Comparison of ENCODE assay signal across 1 cellular context in the genomic region with DNA sequence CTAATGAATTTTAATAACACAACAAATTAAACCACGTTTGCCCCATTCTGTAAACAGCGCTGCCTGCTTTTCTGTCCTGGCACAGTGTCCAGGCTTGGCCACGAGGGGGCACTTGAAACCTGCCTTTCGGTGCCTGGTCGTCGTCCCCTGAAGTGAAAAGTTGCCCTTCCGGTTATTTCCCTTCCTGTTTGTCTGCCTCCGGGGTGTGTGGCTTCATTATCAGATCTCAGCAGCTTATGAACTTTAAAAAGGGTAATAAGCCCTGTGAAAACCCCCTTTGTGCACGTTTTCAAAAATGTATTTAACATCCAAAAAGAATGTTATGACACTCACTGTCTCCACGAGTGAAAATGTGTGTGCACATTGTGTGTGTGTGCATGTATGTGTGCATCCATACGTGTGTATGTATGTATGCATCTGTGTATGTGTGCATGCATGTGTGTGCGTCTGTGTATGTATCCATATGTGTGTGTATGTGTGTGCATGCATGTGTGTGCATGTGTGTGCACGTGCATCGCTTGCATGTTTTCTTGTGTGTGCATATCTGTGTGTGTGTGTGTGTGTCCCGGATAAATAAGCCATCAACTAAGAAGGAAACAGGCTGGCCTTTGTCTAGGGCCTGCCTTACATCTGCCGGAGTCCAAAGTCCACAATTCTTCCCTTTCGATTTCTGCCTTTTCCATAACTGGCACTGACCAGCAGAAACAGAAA.
TF ChIP-seq lines count a peak whose summit lies in the region.

No MANE protein-coding gene starts in this region.

TF ChIP-seq in HEK293, 187 proteins besides CTCF, POLR2A, EP300 and RAD21 (continued from another document):
- TF ChIP-seq, protein P1, sequence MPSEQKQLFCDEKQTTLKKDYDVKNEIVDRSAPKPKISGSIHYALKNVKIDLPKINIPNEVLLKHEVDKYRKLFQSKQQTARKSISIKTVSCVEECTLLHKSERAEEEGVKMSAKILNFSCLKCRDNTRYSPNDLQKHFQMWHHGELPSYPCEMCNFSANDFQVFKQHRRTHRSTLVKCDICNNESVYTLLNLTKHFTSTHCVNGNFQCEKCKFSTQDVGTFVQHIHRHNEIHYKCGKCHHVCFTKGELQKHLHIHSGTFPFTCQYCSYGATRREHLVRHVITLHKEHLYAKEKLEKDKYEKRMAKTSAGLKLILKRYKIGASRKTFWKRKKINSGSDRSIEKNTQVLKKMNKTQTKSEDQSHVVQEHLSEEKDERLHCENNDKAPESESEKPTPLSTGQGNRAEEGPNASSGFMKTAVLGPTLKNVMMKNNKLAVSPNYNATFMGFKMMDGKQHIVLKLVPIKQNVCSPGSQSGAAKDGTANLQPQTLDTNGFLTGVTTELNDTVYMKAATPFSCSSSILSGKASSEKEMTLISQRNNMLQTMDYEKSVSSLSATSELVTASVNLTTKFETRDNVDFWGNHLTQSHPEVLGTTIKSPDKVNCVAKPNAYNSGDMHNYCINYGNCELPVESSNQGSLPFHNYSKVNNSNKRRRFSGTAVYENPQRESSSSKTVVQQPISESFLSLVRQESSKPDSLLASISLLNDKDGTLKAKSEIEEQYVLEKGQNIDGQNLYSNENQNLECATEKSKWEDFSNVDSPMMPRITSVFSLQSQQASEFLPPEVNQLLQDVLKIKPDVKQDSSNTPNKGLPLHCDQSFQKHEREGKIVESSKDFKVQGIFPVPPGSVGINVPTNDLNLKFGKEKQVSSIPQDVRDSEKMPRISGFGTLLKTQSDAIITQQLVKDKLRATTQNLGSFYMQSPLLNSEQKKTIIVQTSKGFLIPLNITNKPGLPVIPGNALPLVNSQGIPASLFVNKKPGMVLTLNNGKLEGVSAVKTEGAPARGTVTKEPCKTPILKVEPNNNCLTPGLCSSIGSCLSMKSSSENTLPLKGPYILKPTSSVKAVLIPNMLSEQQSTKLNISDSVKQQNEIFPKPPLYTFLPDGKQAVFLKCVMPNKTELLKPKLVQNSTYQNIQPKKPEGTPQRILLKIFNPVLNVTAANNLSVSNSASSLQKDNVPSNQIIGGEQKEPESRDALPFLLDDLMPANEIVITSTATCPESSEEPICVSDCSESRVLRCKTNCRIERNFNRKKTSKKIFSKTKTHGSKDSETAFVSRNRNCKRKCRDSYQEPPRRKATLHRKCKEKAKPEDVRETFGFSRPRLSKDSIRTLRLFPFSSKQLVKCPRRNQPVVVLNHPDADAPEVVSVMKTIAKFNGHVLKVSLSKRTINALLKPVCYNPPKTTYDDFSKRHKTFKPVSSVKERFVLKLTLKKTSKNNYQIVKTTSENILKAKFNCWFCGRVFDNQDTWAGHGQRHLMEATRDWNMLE (tag by site-specific recombination; conservative IDR thresholded peaks at IDR 0.05; ENCODE audit: low read depth) = peak; percentile 77
- 0 out of 2 replicates have a peak, but pooled peaks have one; percentile 76 for TF ChIP-seq ZNF561 (tag by site-specific recombination; IDR thresholded peaks at IDR 0.05; ENCODE audit: borderline replicate concordance)
- TF ChIP-seq TRIM28 (IDR thresholded peaks at IDR 0.05; ENCODE audit: borderline replicate concordance, low read length) = peak; percentile 67
- TF ChIP-seq, protein P2, sequence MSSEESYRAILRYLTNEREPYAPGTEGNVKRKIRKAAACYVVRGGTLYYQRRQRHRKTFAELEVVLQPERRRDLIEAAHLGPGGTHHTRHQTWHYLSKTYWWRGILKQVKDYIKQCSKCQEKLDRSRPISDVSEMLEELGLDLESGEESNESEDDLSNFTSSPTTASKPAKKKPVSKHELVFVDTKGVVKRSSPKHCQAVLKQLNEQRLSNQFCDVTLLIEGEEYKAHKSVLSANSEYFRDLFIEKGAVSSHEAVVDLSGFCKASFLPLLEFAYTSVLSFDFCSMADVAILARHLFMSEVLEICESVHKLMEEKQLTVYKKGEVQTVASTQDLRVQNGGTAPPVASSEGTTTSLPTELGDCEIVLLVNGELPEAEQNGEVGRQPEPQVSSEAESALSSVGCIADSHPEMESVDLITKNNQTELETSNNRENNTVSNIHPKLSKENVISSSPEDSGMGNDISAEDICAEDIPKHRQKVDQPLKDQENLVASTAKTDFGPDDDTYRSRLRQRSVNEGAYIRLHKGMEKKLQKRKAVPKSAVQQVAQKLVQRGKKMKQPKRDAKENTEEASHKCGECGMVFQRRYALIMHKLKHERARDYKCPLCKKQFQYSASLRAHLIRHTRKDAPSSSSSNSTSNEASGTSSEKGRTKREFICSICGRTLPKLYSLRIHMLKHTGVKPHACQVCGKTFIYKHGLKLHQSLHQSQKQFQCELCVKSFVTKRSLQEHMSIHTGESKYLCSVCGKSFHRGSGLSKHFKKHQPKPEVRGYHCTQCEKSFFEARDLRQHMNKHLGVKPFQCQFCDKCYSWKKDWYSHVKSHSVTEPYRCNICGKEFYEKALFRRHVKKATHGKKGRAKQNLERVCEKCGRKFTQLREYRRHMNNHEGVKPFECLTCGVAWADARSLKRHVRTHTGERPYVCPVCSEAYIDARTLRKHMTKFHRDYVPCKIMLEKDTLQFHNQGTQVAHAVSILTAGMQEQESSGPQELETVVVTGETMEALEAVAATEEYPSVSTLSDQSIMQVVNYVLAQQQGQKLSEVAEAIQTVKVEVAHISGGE (tag by site-specific recombination; conservative IDR thresholded peaks at IDR 0.05; ENCODE audit: low read depth) = peak; percentile 64
- TF ChIP-seq ZNF596 (tag by site-specific recombination; IDR thresholded peaks at IDR 0.05) = no peak
- TF ChIP-seq, protein P3, sequence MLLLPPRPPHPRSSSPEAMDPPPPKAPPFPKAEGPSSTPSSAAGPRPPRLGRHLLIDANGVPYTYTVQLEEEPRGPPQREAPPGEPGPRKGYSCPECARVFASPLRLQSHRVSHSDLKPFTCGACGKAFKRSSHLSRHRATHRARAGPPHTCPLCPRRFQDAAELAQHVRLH (tag by site-specific recombination; IDR thresholded peaks at IDR 0.05) = peak; percentile 72
- peak; percentile 91 for TF ChIP-seq ZNF654 (tag by site-specific recombination; IDR thresholded peaks at IDR 0.05; ENCODE audit: low read depth)
- TF ChIP-seq ZNF239 (tag by site-specific recombination; IDR thresholded peaks at IDR 0.05) = no peak
- TF ChIP-seq ZNF423 (tag by site-specific recombination; IDR thresholded peaks at IDR 0.05) = no peak
- TF ChIP-seq ZNF2 (tag by site-specific recombination; IDR thresholded peaks at IDR 0.05) = peak; percentile 83
- TF ChIP-seq, protein P4, sequence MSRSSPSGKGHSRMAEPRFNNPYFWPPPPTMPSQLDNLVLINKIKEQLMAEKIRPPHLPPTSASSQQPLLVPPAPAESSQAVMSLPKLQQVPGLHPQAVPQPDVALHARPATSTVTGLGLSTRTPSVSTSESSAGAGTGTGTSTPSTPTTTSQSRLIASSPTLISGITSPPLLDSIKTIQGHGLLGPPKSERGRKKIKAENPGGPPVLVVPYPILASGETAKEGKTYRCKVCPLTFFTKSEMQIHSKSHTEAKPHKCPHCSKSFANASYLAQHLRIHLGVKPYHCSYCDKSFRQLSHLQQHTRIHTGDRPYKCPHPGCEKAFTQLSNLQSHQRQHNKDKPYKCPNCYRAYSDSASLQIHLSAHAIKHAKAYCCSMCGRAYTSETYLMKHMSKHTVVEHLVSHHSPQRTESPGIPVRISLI (tag by site-specific recombination; IDR thresholded peaks at IDR 0.05) = no peak
